Comparison of ENCODE assay signal across 11 cellular contexts in the genomic region with DNA sequence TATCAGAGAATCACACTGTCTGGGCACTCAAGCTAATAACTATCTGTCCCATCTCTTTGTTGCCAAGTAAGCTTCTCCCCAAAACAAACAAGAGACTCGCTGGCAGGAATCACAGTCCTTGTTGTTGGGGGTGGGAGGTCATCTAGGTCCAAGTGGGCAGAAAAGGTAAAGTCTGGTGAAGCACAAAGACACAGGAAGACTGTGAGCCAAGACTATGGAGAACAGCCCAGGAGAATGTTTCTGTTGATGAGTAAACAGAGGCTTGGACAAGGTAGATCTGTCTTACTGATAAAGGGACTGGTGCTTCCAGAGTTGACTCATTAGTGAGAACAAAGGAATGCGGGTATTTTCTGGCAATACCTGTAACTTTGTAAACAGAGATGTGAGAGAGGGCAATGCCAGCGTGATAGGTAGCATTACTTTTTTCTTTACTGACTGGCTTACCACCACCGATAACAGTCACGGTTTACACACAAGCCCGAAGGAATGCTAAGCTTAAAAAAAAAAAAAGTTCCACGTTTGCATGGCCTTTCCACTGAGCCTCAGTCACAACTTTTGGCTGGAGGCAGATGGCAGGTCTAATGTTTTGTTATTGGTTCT. TPM values are rescaled to one million over a fixed set of nuclear protein-coding genes. Genes with fewer than 3 reads are reported as not detected.
DNase-seq lines count a peak whose midpoint lies in the region; ATAC-seq and TF ChIP-seq lines count a peak whose summit lies in the region.
"Had no signal": no experiment of that assay in that cellular context is flagged by ENCODE, and none has a peak within 500 bp of the region (broad histone marks: within the 10 kb centered on the region; RNA-seq: fewer than 3 reads in every experiment).

No MANE protein-coding gene starts in this region.

- H3K9me3 ChIP-seq in IMR-90 (ENCODE audit: control insufficient read depth, insufficient read depth, low read length) (no peaks in the 10 kb centered on the region), mucosa of descending colon (no peaks in the 10 kb centered on the region), neuronal stem cell (replicated peaks in 1 of 2; ENCODE audit: control insufficient read depth in 2 of 2, insufficient read depth in 1 of 2, low read depth in 1 of 2, low read length in 2 of 2) (no peaks in the 10 kb centered on the region)
- H3K9me3 ChIP-seq: MG63 had no signal

- H3K27me3 ChIP-seq in IMR-90 (ENCODE audit: control insufficient read depth, insufficient read depth, low read length) (no peaks in the 10 kb centered on the region), neuronal stem cell (ENCODE audit: control insufficient read depth in 3 of 3, insufficient read depth in 3 of 3, low read depth in 1 of 3, low read length in 3 of 3) (no peaks in the 10 kb centered on the region)
- H3K27me3 ChIP-seq: MG63 had no signal

- TF ChIP-seq POLR2A in IMR-90 (IDR thresholded peaks at IDR 0.05; ENCODE audit: low read depth, low read length) = no peak

- peak overlapping the region; percentile 95 for H2BK20ac ChIP-seq in IMR-90 (ENCODE audit: low read depth, low read length)

- in situ Hi-C loops in ACHN (cut with HindIII; ENCODE audit: low pct_ligation_motif_present, low pct_unique_long_range_greater_than_20kb, low sequenced_read_pairs) (no loop called here), IMR-90 (cut with MboI; ENCODE audit: low sequenced_read_pairs) (no loop called here)

- H3K14ac ChIP-seq in IMR-90 (replicated peaks; ENCODE audit: low read depth, low read length) (peak overlapping the region; percentile 78), neuronal stem cell (ENCODE audit: low read length) (no peak overlapping the region)

- peak overlapping the region; percentile 77 for H4K91ac ChIP-seq in IMR-90 (ENCODE audit: insufficient read depth, low read depth, low read length)
- H4K91ac ChIP-seq in neuronal stem cell (ENCODE audit: low read depth, low read length, poor library complexity) = no peak overlapping the region

- H2AK9ac ChIP-seq in IMR-90 (replicated peaks; ENCODE audit: low read depth, low read length, poor library complexity) = peak overlapping the region; percentile 80

- peak overlapping the region; percentile 92 for H3K27ac ChIP-seq in IMR-90 (ENCODE audit: insufficient read depth, low read length)
- H3K27ac ChIP-seq in neuronal stem cell (replicated peaks; ENCODE audit: low read length) = no peak overlapping the region

- H3K9ac ChIP-seq in IMR-90 (ENCODE audit: low read depth, low read length) (peak overlapping the region; percentile 10; the same call in 1 of the 2 replicates), neuronal stem cell (ENCODE audit: low read depth, low read length, poor library complexity) (no peak overlapping the region)

- TF ChIP-seq RAD21 in IMR-90 (IDR thresholded peaks at IDR 0.05; ENCODE audit: low read length) = no peak

- CTCF ChIA-PET in IMR-90 (lab: Yijun Ruan, JAX) = interaction anchor here (0.7 to 1.6 kb wide), 4 partner anchors 15 to 93 kb away, joined by 3 to 4 read pairs (median 3); no protein-coding TSS in a partner anchor

- intact Hi-C loops in IMR-90 (cut with micrococcal nuclease) = loop anchor here (1.0 kb wide), 1 partner anchor 22 kb away; no protein-coding TSS in a partner anchor
- intact Hi-C loops in mucosa of descending colon (cut with DNase I, micrococcal nuclease) = no loop called here

- H2AFZ ChIP-seq in IMR-90 (replicated peaks; ENCODE audit: low read length, poor library complexity) (peak overlapping the region; percentile 6), neuronal stem cell (ENCODE audit: low read length) (no peak overlapping the region)

- H4K8ac ChIP-seq in IMR-90 (ENCODE audit: low read depth in 2 of 2, low read length in 2 of 2) (peak overlapping the region; percentile 40 to 87), neuronal stem cell (ENCODE audit: low read depth, low read length) (no peak overlapping the region)

- BruUV-seq in IMR-90 (replicated peaks; lab: Mats Ljungman, UMichigan) = no TSS peak

- H3K56ac ChIP-seq in IMR-90 (ENCODE audit: extremely low read depth, insufficient read depth, low read length) = peak overlapping the region; percentile 54

- H3K4me2 ChIP-seq in IMR-90 (ENCODE audit: low read depth, low read length) (peak overlapping the region; percentile 29), neuronal stem cell (ENCODE audit: insufficient read depth, low read length, poor library complexity, severe bottlenecking) (no peak overlapping the region)

- WGBS in IMR-90 (ENCODE audit: extremely low coverage in 2 of 2, insufficient read length in 1 of 2), 2 experiments = no CpG with 5 or more reads among the region's 7 CpGs
- no CpG with 5 or more reads among the region's 7 CpGs for WGBS in neuronal stem cell (ENCODE audit: extremely low coverage in 2 of 2, insufficient read length in 2 of 2, insufficient replicate concordance in 1 of 2), 2 donors

- DNase-seq in ACHN = peak; percentile 57
- DNase-seq in IMR-90 = peak; percentile 60
- peak; percentile 49 to 56 for DNase-seq in cardiac fibroblast (ENCODE audit: low read depth in 2 of 2)
- peak in 1 of 3 donors; percentile 24 for DNase-seq in mucosa of descending colon
- DNase-seq in NCI-H2081 (lab: John Stamatoyannopoulos, UW) = no peak
- no peak for DNase-seq in cerebellar nuclear complex (lab: John Stamatoyannopoulos, UW)
- DNase-seq in mesenteric fat pad (ENCODE audit: low spot score) = no peak
- DNase-seq in neuronal stem cell (ENCODE audit: low spot score) = no peak
- DNase-seq: activated naive CD4-positive, alpha-beta T cell; effector memory CD8-positive, alpha-beta T cell had no signal

- H3K79me1 ChIP-seq in IMR-90 (ENCODE audit: low read depth in 1 of 2, low read length in 2 of 2) (no peaks in the 10 kb centered on the region), neuronal stem cell (ENCODE audit: low read depth, low read length) (no peaks in the 10 kb centered on the region)

- H2AK5ac ChIP-seq in IMR-90 (ENCODE audit: low read depth, low read length) (peak overlapping the region; percentile 81), neuronal stem cell (ENCODE audit: low read depth, low read length) (no peak overlapping the region)

- H3K4me3 ChIP-seq in IMR-90 (ENCODE audit: insufficient read depth, low read depth, low read length) (no peak overlapping the region), cardiac fibroblast (replicated peaks in 1 of 2; ENCODE audit: low read depth in 2 of 2, low read length in 2 of 2) (no peak overlapping the region), mucosa of descending colon (no peak overlapping the region), neuronal stem cell (ENCODE audit: low read length in 2 of 2) (no peak overlapping the region)
- H3K4me3 ChIP-seq: MG63 had no signal

- H4K20me1 ChIP-seq in IMR-90 (ENCODE audit: insufficient read depth, low read length) = peaks cover 4% of the 10 kb centered on the region; the same call in 1 of the 2 replicates

- H3K36me3 ChIP-seq in IMR-90 (ENCODE audit: control insufficient read depth, insufficient read depth, low read length) = no peaks in the 10 kb centered on the region
- no peaks in the 10 kb centered on the region for H3K36me3 ChIP-seq in mucosa of descending colon (ENCODE audit: low read depth)
- H3K36me3 ChIP-seq in neuronal stem cell (replicated peaks in 1 of 2; ENCODE audit: control insufficient read depth in 2 of 2, insufficient read depth in 2 of 2, low read length in 2 of 2) = no peaks in the 10 kb centered on the region
- H3K36me3 ChIP-seq: MG63 had no signal

- H3K9me1 ChIP-seq in IMR-90 (ENCODE audit: insufficient read depth, low read length) = peaks cover 4% of the 10 kb centered on the region; the same call in 1 of the 2 replicates

- H2BK15ac ChIP-seq in IMR-90 (ENCODE audit: low read depth, low read length) = peak overlapping the region; percentile 80
- H2BK15ac ChIP-seq in neuronal stem cell (ENCODE audit: low read length) = no peak overlapping the region

- no peak overlapping the region for H2BK12ac ChIP-seq in neuronal stem cell (ENCODE audit: low read length)

- H3K4me1 ChIP-seq in IMR-90 (ENCODE audit: control insufficient read depth, insufficient read depth, low read length) (peaks cover 18% of the 10 kb centered on the region), mucosa of descending colon (ENCODE audit: low read depth) (peaks cover 25% of the 10 kb centered on the region), neuronal stem cell (ENCODE audit: control insufficient read depth in 2 of 2, insufficient read depth in 1 of 2, low read depth in 1 of 2, low read length in 2 of 2) (peaks cover 3 to 7% of the 10 kb centered on the region in 2 donors)

- H3K18ac ChIP-seq in IMR-90 (ENCODE audit: low read depth, low read length) = peak overlapping the region; percentile 96
- no peak overlapping the region for H3K18ac ChIP-seq in neuronal stem cell (ENCODE audit: low read length)

- H2BK5ac ChIP-seq in IMR-90 (ENCODE audit: low read depth, low read length, poor library complexity, severe bottlenecking) (peak overlapping the region; percentile 66), neuronal stem cell (ENCODE audit: low read length) (no peak overlapping the region)

- ATAC-seq in IMR-90 (ENCODE audit: low read depth) (peak; percentile 43), mucosa of descending colon (peak; percentile 84)
- ATAC-seq: effector memory CD8-positive, alpha-beta T cell had no signal

- H3K4ac ChIP-seq in IMR-90 (ENCODE audit: low read depth, low read length) = peak overlapping the region; percentile 94
- H3K4ac ChIP-seq in neuronal stem cell (ENCODE audit: low read length) = no peak overlapping the region

- POLR2A ChIA-PET in IMR-90 (lab: Charles Lee; ENCODE audit: unreplicated experiment) = interaction anchor here (0.6 kb wide), 1 partner anchor 9 kb away, joined by 3 read pairs; no protein-coding TSS in a partner anchor

- peak overlapping the region; percentile 94 for H4K5ac ChIP-seq in IMR-90 (ENCODE audit: low read depth, low read length)

- H3K23ac ChIP-seq in IMR-90 (ENCODE audit: low read depth, low read length) = peak overlapping the region; percentile 95
- H3K23ac ChIP-seq in neuronal stem cell (ENCODE audit: low read depth, low read length, poor library complexity) = no peak overlapping the region

- H2BK120ac ChIP-seq in IMR-90 (ENCODE audit: low read depth, low read length) (peak overlapping the region; percentile 92), neuronal stem cell (ENCODE audit: low read depth, low read length) (no peak overlapping the region)

- dilution Hi-C loops in IMR-90 (cut with HindIII; ENCODE audit: low sequenced_read_pairs, unreplicated experiment) = no loop called here

- TF ChIP-seq CTCF in IMR-90 (conservative IDR thresholded peaks at IDR 0.05; ENCODE audit: low read depth, low read length) = no peak
- no peak for TF ChIP-seq CTCF in cardiac fibroblast (IDR thresholded peaks at IDR 0.05; ENCODE audit: low read depth, low read length)
- no peak for TF ChIP-seq CTCF in mucosa of descending colon (IDR thresholded peaks at IDR 0.05)

TF ChIP-seq in IMR-90, 13 proteins besides CTCF, POLR2A, EP300 and RAD21 (continues in another document):
- no peak for TF ChIP-seq CHD1 (IDR thresholded peaks at IDR 0.05; ENCODE audit: low read depth, low read length)

RNA-seq across cellular contexts. Expression of a gene that starts 11.5 kb away (rescaled TPM):
- 7.0 and 11.9 TPM in 2 replicates for total RNA-seq in IMR-90 (2012; rRNA removed)
- 5.7 and 6.3 TPM in 2 replicates for polyA plus RNA-seq in IMR-90 (2012; rRNA removed)
- 2.9 and 5.0 TPM in 2 replicates for polyA plus RNA-seq in IMR-90 (2012; cell fraction: cytosol; rRNA removed)
- 3.4 and 4.4 TPM in 2 replicates for polyA plus RNA-seq in IMR-90 (2012; cell fraction: nucleus; rRNA removed; ENCODE audit: low replicate concordance)
- 10 to 100 TPM; 10.3 to 22.8 (median 14.7) TPM for total RNA-seq in mucosa of descending colon
- total RNA-seq in mesenteric fat pad = 190 TPM
- polyA plus RNA-seq in neuronal stem cell (2013, experiment 1 of 2) = 85.2 TPM
- 87.8 TPM for polyA plus RNA-seq in neuronal stem cell (2013, experiment 2 of 2)

Comparison
In these comparisons a context has a peak if more than half of its experiments do, and no peak if none do; other contexts are left out.
1. DNase-seq: peak in ACHN (single experiment), IMR-90 (single experiment) and cardiac fibroblast (2 of 2); none in NCI-H2081 (0 of 2), cerebellar nuclear complex (0 of 2), mesenteric fat pad (single experiment) and neuronal stem cell (single experiment).